ENCODE assay signal across 8 cellular contexts in genomic region chr11:12043959-12044772, GRCh38. TPM values are rescaled to one million over a fixed set of nuclear protein-coding genes. Genes with fewer than 3 reads are reported as not detected.
DNase-seq lines count a peak whose midpoint lies in the region; ATAC-seq, FAIRE-seq and TF ChIP-seq lines count a peak whose summit lies in the region.

No MANE protein-coding gene starts in this region.

- H3K27ac Mint-ChIP-seq in activated T-helper 2 cell treated with anti-CD3 and anti-CD28 coated beads, Interferon-gamma antibody, Interleukin-2, Interleukin-4, amounts not matched to agents 10 μg/mL and 5 μg/mL and 100 μg/mL, durations not matched to agents 14 hours and 24 hours and 36 hours: no peak overlapping the region

- H3K9me3 ChIP-seq in BE2C (no peaks in the 10 kb centered on the region), Peyer's patch (no peaks in the 10 kb centered on the region), neutrophil (no peaks in the 10 kb centered on the region)

- peak; percentile 54 for ATAC-seq in GM19023 (IDR thresholded peaks at IDR 0.05; ENCODE audit: unreplicated experiment)

- H3K27me3 Mint-ChIP-seq in activated T-helper 2 cell treated with anti-CD3 and anti-CD28 coated beads, Interferon-gamma antibody, Interleukin-2, Interleukin-4, amounts not matched to agents 10 μg/mL and 5 μg/mL and 100 μg/mL, durations not matched to agents 14 hours and 24 hours and 36 hours (ENCODE audit: low read depth): peaks cover 12% of the 10 kb centered on the region

- H3K4me3 ChIP-seq in BE2C (ENCODE audit: low read depth, low read length) (peak overlapping the region; percentile 34), Peyer's patch (no peak overlapping the region), foreskin fibroblast (ENCODE audit: low read depth in 1 of 2, low read length in 2 of 2) (peak overlapping the region; percentile 17 to 27), neutrophil (ENCODE audit: low read depth in 1 of 2, low read length in 1 of 2) (no peak overlapping the region)

- H3K4me1 Mint-ChIP-seq in activated T-helper 2 cell treated with anti-CD3 and anti-CD28 coated beads, Interferon-gamma antibody, Interleukin-2, Interleukin-4, amounts not matched to agents 10 μg/mL and 5 μg/mL and 100 μg/mL, durations not matched to agents 14 hours and 24 hours and 36 hours (ENCODE audit: low read depth): peaks cover 18% of the 10 kb centered on the region

- no peak overlapping the region for H3K4me3 Mint-ChIP-seq in activated T-helper 2 cell treated with anti-CD3 and anti-CD28 coated beads, Interferon-gamma antibody, Interleukin-2, Interleukin-4, amounts not matched to agents 10 μg/mL and 5 μg/mL and 100 μg/mL, durations not matched to agents 14 hours and 24 hours and 36 hours (ENCODE audit: low read depth)

- DNase-seq in BE2C (peak; percentile 63), HTR-8/SVneo (ENCODE audit: insufficient read length, low spot score) (peak; percentile 84), Peyer's patch (peak; percentile 51 to 85 (median 72)), foreskin fibroblast (peak; percentile 94 to 95), superior temporal gyrus (ENCODE audit: extremely low spot score) (peak; percentile 87)
- peak; percentile 35 for DNase-seq in activated T-helper 2 cell treated with anti-CD3 and anti-CD28 coated beads, Interferon-gamma antibody, Interleukin-2, Interleukin-4, amounts not matched to agents 10 μg/mL and 5 μg/mL and 100 μg/mL, durations not matched to agents 14 hours and 24 hours and 36 hours (ENCODE audit: low spot score)

- intact Hi-C loops in activated T-helper 2 cell treated with anti-CD3 and anti-CD28 coated beads, Interferon-gamma antibody, Interleukin-2, Interleukin-4, amounts not matched to agents 10 μg/mL and 5 μg/mL and 100 μg/mL, durations not matched to agents 14 hours and 24 hours and 36 hours (cut with micrococcal nuclease): loop anchor here (5.0 kb wide), 1 partner anchor 257 kb away; no protein-coding TSS in a partner anchor

- no peaks in the 10 kb centered on the region for H3K9me3 Mint-ChIP-seq in activated T-helper 2 cell treated with anti-CD3 and anti-CD28 coated beads, Interferon-gamma antibody, Interleukin-2, Interleukin-4, amounts not matched to agents 10 μg/mL and 5 μg/mL and 100 μg/mL, durations not matched to agents 14 hours and 24 hours and 36 hours

- H3K36me3 Mint-ChIP-seq in activated T-helper 2 cell treated with anti-CD3 and anti-CD28 coated beads, Interferon-gamma antibody, Interleukin-2, Interleukin-4, amounts not matched to agents 10 μg/mL and 5 μg/mL and 100 μg/mL, durations not matched to agents 14 hours and 24 hours and 36 hours (ENCODE audit: low read depth): no peaks in the 10 kb centered on the region

- H3K27ac ChIP-seq in Peyer's patch: peak overlapping the region in 2 of 4 donors; percentile 28 to 30
- no peak overlapping the region for H3K27ac ChIP-seq in neutrophil

- H3K27me3 ChIP-seq in BE2C (no peaks in the 10 kb centered on the region), Peyer's patch (no peaks in the 10 kb centered on the region), neutrophil (no peaks in the 10 kb centered on the region)

- TF ChIP-seq CTCF in BE2C (IDR thresholded peaks at IDR 0.05; ENCODE audit: low read depth, low read length): peak; percentile 78
- TF ChIP-seq CTCF in Peyer's patch (IDR thresholded peaks at IDR 0.05): peak; percentile 57 to 92 (median 89)
- peak; percentile 81 for TF ChIP-seq CTCF in foreskin fibroblast (IDR thresholded peaks at IDR 0.05; ENCODE audit: low read depth, low read length)
- peak; percentile 79 for TF ChIP-seq CTCF in neutrophil (IDR thresholded peaks at IDR 0.05)

- TF ChIP-seq POLR2A in Peyer's patch (IDR thresholded peaks at IDR 0.05): no peak

- H3K4me1 ChIP-seq in BE2C: peaks cover 2% of the 10 kb centered on the region; the same call in 1 of the 2 replicates
- peaks cover 0 to 14% (median 0%) of the 10 kb centered on the region in 4 donors for H3K4me1 ChIP-seq in Peyer's patch
- peaks cover 21 to 28% of the 10 kb centered on the region in 2 experiments for H3K4me1 ChIP-seq in neutrophil (ENCODE audit: control insufficient read depth in 1 of 2, insufficient read depth in 1 of 2, low read depth in 1 of 2, low read length in 1 of 2)

- H3K36me3 ChIP-seq in BE2C (no peaks in the 10 kb centered on the region), Peyer's patch (no peaks in the 10 kb centered on the region), neutrophil (no peaks in the 10 kb centered on the region)

- peak; percentile 86 for FAIRE-seq in HTR-8/SVneo (lab: Jason Lieb, UNC)

RNA-seq across cellular contexts. Expression of gene DKK3, which starts 35.7 kb away (rescaled TPM):
- 28.2 TPM for polyA plus RNA-seq in BE2C (2012; ENCODE audit: insufficient read depth, insufficient read length, low read depth)
- total RNA-seq in Peyer's patch: 10 to 100 TPM; 19.8 to 52.0 (median 26.7) TPM
- not detected in 2 replicates for total RNA-seq in activated T-helper 2 cell treated with anti-CD3 and anti-CD28 coated beads, Interferon-gamma antibody, Interleukin-2, Interleukin-4, amounts not matched to agents 10 μg/mL and 5 μg/mL and 100 μg/mL, durations not matched to agents 14 hours and 24 hours and 36 hours

Comparison
In these comparisons a context has a peak if more than half of its experiments do, and no peak if none do; other contexts are left out.
1. DNase-seq: peak in every context shown above with its lines; median percentile 94 in foreskin fibroblast; 87 in superior temporal gyrus; 84 in HTR-8/SVneo; 72 in Peyer's patch; 63 in BE2C; 35 in activated T-helper 2 cell treated with anti-CD3 and anti-CD28 coated beads, Interferon-gamma antibody, Interleukin-2, Interleukin-4, amounts not matched to agents 10 μg/mL and 5 μg/mL and 100 μg/mL, durations not matched to agents 14 hours and 24 hours and 36 hours.
2. H3K4me3 ChIP-seq: peak in BE2C (single experiment) and foreskin fibroblast (2 of 2); none in Peyer's patch (0 of 4) and neutrophil (0 of 2).
3. RNA of gene DKK3, which starts 35.7 kb away (total RNA-seq): 19.8 to 52.0 TPM in Peyer's patch; not detected in activated T-helper 2 cell treated with anti-CD3 and anti-CD28 coated beads, Interferon-gamma antibody, Interleukin-2, Interleukin-4, amounts not matched to agents 10 μg/mL and 5 μg/mL and 100 μg/mL, durations not matched to agents 14 hours and 24 hours and 36 hours; every median in the first group is over 10 times any median in the second.
4. Peak in every context shown above with its lines, with median percentiles within 50 percentile points of each other: CTCF ChIP-seq.